In the genomic region with DNA sequence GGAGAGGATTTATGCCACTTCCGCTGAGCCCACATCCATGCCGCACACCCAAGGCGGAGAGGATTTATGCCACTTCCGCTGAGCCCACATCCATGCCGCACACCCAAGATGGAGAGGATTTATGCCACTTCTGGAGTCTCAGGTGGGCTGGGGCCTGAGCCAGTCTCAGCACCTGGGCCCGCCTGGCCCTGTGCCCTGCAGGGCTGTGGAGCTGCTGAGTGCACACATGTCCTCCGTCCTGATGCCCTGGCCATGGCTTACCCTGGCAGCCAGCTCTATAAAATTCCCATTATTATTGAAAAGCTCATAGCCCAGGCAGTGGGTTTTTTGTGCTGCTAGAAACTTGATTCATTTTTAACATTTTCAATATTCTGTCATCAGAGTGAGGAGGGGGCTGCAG, we compare ENCODE assay signal across 19 cellular contexts.
"Had no signal": no experiment of that assay in that cellular context is flagged by ENCODE, and none has a peak within 500 bp of the region (broad histone marks: within the 10 kb centered on the region; RNA-seq: fewer than 3 reads in every experiment).

No MANE protein-coding gene starts in this region.

- DNase-seq: IMR-90; Karpas-422; KG1; MG63; NCI-H1092; NCI-H1105 treated with DMSO at 0.1 percent for 48 hours; NCI-H1417 treated with DMSO at 0.1 percent for 48 hours; NCI-H146; NCI-H1694 treated with DMSO at 0.1 percent for 48 hours; NCI-H1930; NCI-H2081; NCI-H2107; NCI-H2227 treated with DMSO at 0.1 percent for 48 hours; NCI-H524; NCI-H526 treated with DMSO at 0.1 percent for 48 hours; NCI-H748 treated with DMSO at 0.1 percent for 48 hours; NK-92 treated with Interleukin-12 subunit alpha and Interleukin-12 subunit beta, amount 100 ng/mL, for 24 hours; SHP77; SK-N-SH had no signal
